Comparison of ENCODE assay signal across 1 cellular context in the genomic region with DNA sequence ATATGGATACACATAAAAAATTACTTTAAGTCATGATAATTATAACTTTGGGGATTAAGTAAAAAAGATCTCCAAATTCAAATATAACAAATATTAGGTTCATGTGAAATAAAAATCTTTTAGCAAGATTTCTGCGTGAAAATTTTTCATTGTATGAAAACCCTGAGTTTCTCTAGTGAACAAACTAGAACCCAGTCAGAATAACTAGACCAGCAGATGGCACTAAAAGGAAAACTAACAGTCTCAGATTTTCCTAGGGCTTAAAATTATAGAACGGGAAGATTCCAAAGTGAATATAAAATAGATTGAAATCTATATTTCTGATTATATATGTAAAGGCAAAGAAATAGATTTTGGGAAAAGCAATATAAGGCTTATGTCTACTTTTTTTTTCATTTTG.
TF ChIP-seq lines count a peak whose summit lies in the region.

No MANE protein-coding gene starts in this region.

TF ChIP-seq in liver, 16 proteins besides CTCF, POLR2A, EP300 and RAD21 (continued from another document):
- TF ChIP-seq REST (IDR thresholded peaks at IDR 0.05) (no peak), FOXA1 (IDR thresholded peaks at IDR 0.05) (no peak), YY1 (IDR thresholded peaks at IDR 0.05) (no peak)
TF ChIP-seq in liver: peak in this region for 0.
